In the genomic region with DNA sequence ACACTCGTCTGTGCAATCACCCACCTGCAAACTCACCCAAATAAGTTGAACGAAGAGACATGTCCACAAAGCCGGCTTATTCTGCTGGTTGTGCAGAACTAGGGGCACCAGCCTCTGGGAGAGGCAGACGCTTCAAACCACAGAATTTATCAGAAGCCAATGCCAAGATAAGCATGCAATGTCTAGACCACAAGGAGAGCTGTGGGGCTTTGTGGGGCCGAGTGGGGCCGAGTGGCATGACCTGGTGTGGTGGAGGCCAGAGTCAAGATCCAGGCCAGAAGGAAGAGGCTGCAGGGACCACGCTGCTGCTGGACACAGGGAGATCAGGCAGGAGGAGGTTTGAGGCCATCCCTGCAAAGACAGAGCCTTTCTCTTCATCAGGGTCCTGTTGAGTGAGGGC, we compare ENCODE assay signal across 22 cellular contexts.
"Had no signal": no experiment of that assay in that cellular context is flagged by ENCODE, and none has a peak within 500 bp of the region (broad histone marks: within the 10 kb centered on the region; RNA-seq: fewer than 3 reads in every experiment).

No MANE protein-coding gene starts in this region.

- H3K27ac ChIP-seq: HL-60, KMS-11, SJCRH30 had no signal

- H3K36me3 ChIP-seq: SJCRH30 had no signal

- H3K4me2 ChIP-seq: KMS-11 had no signal

- H3K4me3 ChIP-seq: K562, SJCRH30 had no signal

- H3K27me3 Mint-ChIP-seq: IgD-negative memory B cell had no signal

- H3K36me3 Mint-ChIP-seq: IgD-negative memory B cell had no signal

- ATAC-seq: K562, Panc1, PC-3, Right ventricle myocardium inferior, SK-N-SH treated with all-trans-retinoic acid at 6 μM for 48 hours had no signal

- H3K9me3 ChIP-seq: SJCRH30 had no signal

- H3K4me3 Mint-ChIP-seq: IgD-negative memory B cell had no signal

- H3K27ac Mint-ChIP-seq: IgD-negative memory B cell had no signal

- DNase-seq: Kasumi-1, MM.1S, NCI-H1105, NCI-H1417, NCI-H1436 treated with DMSO at 0.1 percent for 48 hours, NCI-H1694, NCI-H187 treated with DMSO at 0.1 percent for 48 hours, NCI-H2029 treated with DMSO at 0.1 percent for 48 hours, NCI-H2227 treated with DMSO at 0.1 percent for 48 hours, NCI-H524, NCI-H526 treated with DMSO at 0.1 percent for 48 hours, NCI-H748 treated with DMSO at 0.1 percent for 48 hours, PC-3, SHP77 treated with DMSO at 0.1 percent for 48 hours, SJCRH30 had no signal

- H3K4me1 Mint-ChIP-seq: IgD-negative memory B cell had no signal

- H3K9me3 Mint-ChIP-seq: IgD-negative memory B cell had no signal

- H3K27me3 ChIP-seq: SJCRH30 had no signal

- H3K9ac ChIP-seq: KMS-11 had no signal

- H3K4me1 ChIP-seq: SJCRH30 had no signal
